21 cellular contexts compared by ENCODE assay signal in genomic region chr3:190173426-190173825, GRCh38. TPM values are rescaled to one million over a fixed set of nuclear protein-coding genes. Genes with fewer than 3 reads are reported as not detected.
DNase-seq lines count a peak whose midpoint lies in the region; ATAC-seq, FAIRE-seq and TF ChIP-seq lines count a peak whose summit lies in the region.
"Had no signal": no experiment of that assay in that cellular context is flagged by ENCODE, and none has a peak within 500 bp of the region (broad histone marks: within the 10 kb centered on the region; RNA-seq: fewer than 3 reads in every experiment).

No MANE protein-coding gene starts in this region.

- H3K9me3 Mint-ChIP-seq in stimulated activated effector memory CD8-positive, alpha-beta T cell treated with anti-CD3 and anti-CD28 coated beads, Interleukin-12 subunit alpha, Interleukin-12 subunit beta, amount 100 ng/mL, for 72 hours, result no peaks in the 10 kb centered on the region
- H3K9me3 Mint-ChIP-seq in stimulated activated naive CD8-positive, alpha-beta T cell treated with anti-CD3 and anti-CD28 coated beads, Interleukin-15, amount 100 ng/mL, for 72 hours, result peaks cover 0 to 5% of the 10 kb centered on the region in 2 donors

- H3K9me3 ChIP-seq in SK-N-SH (no peaks in the 10 kb centered on the region), pancreas (no peaks in the 10 kb centered on the region)

- CTCF ChIA-PET in SK-N-SH (lab: Yijun Ruan, JAX), result no interaction called here

- H3K27ac Mint-ChIP-seq in stimulated activated effector memory CD8-positive, alpha-beta T cell treated with anti-CD3 and anti-CD28 coated beads, Interleukin-12 subunit alpha, Interleukin-12 subunit beta, amount 100 ng/mL, for 72 hours, result no peak overlapping the region
- H3K27ac Mint-ChIP-seq in stimulated activated naive CD8-positive, alpha-beta T cell treated with anti-CD3 and anti-CD28 coated beads, Interleukin-15, amount 100 ng/mL, for 72 hours, result no peak overlapping the region
- H3K27ac Mint-ChIP-seq: CD8-positive, alpha-beta memory T cell; H9 had no signal

- no peak overlapping the region for H3K4me3 Mint-ChIP-seq in stimulated activated effector memory CD8-positive, alpha-beta T cell treated with anti-CD3 and anti-CD28 coated beads, Interleukin-12 subunit alpha, Interleukin-12 subunit beta, amount 100 ng/mL, for 72 hours
- H3K4me3 Mint-ChIP-seq in stimulated activated naive CD8-positive, alpha-beta T cell treated with anti-CD3 and anti-CD28 coated beads, Interleukin-15, amount 100 ng/mL, for 72 hours, result no peak overlapping the region
- H3K4me3 Mint-ChIP-seq: CD8-positive, alpha-beta memory T cell; H9 had no signal

- intact Hi-C loops in pancreas (cut with DNase I), result no loop called here

- H3K4me3 ChIP-seq in AG10803 (ENCODE audit: low read length), result no peak overlapping the region
- no peak overlapping the region for H3K4me3 ChIP-seq in SK-N-SH (ENCODE audit: low read depth in 2 of 2, low read length in 1 of 2)
- H3K4me3 ChIP-seq in fibroblast of mammary gland (ENCODE audit: control insufficient read depth, low read depth, low read length), result no peak overlapping the region
- H3K4me3 ChIP-seq in pancreas, result no peak overlapping the region
- H3K4me3 ChIP-seq: K562 had no signal

- POLR2A ChIA-PET in SK-N-SH (lab: Yijun Ruan, JAX), result no interaction called here

- H3K36me3 ChIP-seq in SK-N-SH (replicated peaks in 1 of 2; ENCODE audit: control insufficient read depth in 1 of 2, insufficient read depth in 2 of 2, low read length in 1 of 2), result no peaks in the 10 kb centered on the region
- H3K36me3 ChIP-seq in pancreas, result no peaks in the 10 kb centered on the region

- DNase-seq in AG10803 (ENCODE audit: low read depth) (peak; percentile 70), SK-N-SH (peak; percentile 14), fibroblast of mammary gland (ENCODE audit: low read depth) (peak; percentile 51), pancreas (no peak), T-helper 2 cell (no peak), GM10266 (ENCODE audit: extremely low spot score) (no peak)
- DNase-seq in stimulated activated effector memory CD8-positive, alpha-beta T cell treated with anti-CD3 and anti-CD28 coated beads, Interleukin-12 subunit alpha, Interleukin-12 subunit beta, amount 100 ng/mL, for 72 hours (ENCODE audit: low spot score in 2 of 2), result no peak
- DNase-seq in stimulated activated naive CD8-positive, alpha-beta T cell treated with anti-CD3 and anti-CD28 coated beads, Interleukin-15, amount 100 ng/mL, for 72 hours, result no peak
- DNase-seq: C1 segment of cervical spinal cord; CD8-positive, alpha-beta memory T cell; H9; NCI-H1105 treated with DMSO at 0.1 percent for 48 hours; NCI-H1694; NCI-H2081 treated with DMSO at 0.1 percent for 48 hours; NCI-H510A; NCI-H774; OCI-M1; Right ventricle myocardium superior had no signal

- TF ChIP-seq CTCF in AG10803 (conservative IDR thresholded peaks at IDR 0.05; ENCODE audit: low read length) (no peak), SK-N-SH (IDR thresholded peaks at IDR 0.05) (no peak), fibroblast of mammary gland (conservative IDR thresholded peaks at IDR 0.05; ENCODE audit: control insufficient read depth, insufficient read depth, low read depth, low read length) (no peak), pancreas (IDR thresholded peaks at IDR 0.05) (no peak), GM10266 (IDR thresholded peaks at IDR 0.05; ENCODE audit: control insufficient read depth, insufficient read depth, low read depth, missing control alignments) (no peak)

- H3K4me2 ChIP-seq in SK-N-SH, result no peak overlapping the region

- ATAC-seq in pancreas, result no peak
- ATAC-seq in stimulated activated effector memory CD8-positive, alpha-beta T cell treated with anti-CD3 and anti-CD28 coated beads, Interleukin-12 subunit alpha, Interleukin-12 subunit beta, amount 100 ng/mL, for 72 hours, result no peak
- ATAC-seq in stimulated activated naive CD8-positive, alpha-beta T cell treated with anti-CD3 and anti-CD28 coated beads, Interleukin-15, amount 100 ng/mL, for 72 hours, result no peak
- ATAC-seq: K562 had no signal

- peak; percentile 65 for FAIRE-seq in pancreas (lab: Jason Lieb, UNC)
- FAIRE-seq: A204.1, D721Med, K562 had no signal

- no peak overlapping the region for H3K9ac ChIP-seq in SK-N-SH

- no peaks in the 10 kb centered on the region; a peak in 1 of 4 replicates for H3K4me1 ChIP-seq in SK-N-SH (ENCODE audit: control insufficient read depth in 1 of 2, insufficient read depth in 2 of 2, low read depth in 1 of 2, low read length in 1 of 2)
- no peaks in the 10 kb centered on the region for H3K4me1 ChIP-seq in pancreas

- no peaks in the 10 kb centered on the region for H4K20me1 ChIP-seq in SK-N-SH (ENCODE audit: insufficient read depth)

- H3K27me3 Mint-ChIP-seq in stimulated activated naive CD8-positive, alpha-beta T cell treated with anti-CD3 and anti-CD28 coated beads, Interleukin-15, amount 100 ng/mL, for 72 hours, result peaks cover 23% of the 10 kb centered on the region

- no peak overlapping the region for H2AFZ ChIP-seq in SK-N-SH (ENCODE audit: low read depth)

- H3K27me3 ChIP-seq in SK-N-SH (ENCODE audit: insufficient read depth), result no peaks in the 10 kb centered on the region; the same call in 1 of the 2 replicates
- H3K27me3 ChIP-seq in pancreas, result no peaks in the 10 kb centered on the region

- WGBS in SK-N-SH (ENCODE audit: low lambda C conversion rate), result 30% methylated on average over 1 of the region's 1 CpG
- WGBS in pancreas, 2 donors, result 56 to 66% methylated on average over 1 of the region's 1 CpG

- H3K9me2 ChIP-seq in SK-N-SH, result no peaks in the 10 kb centered on the region

- no peaks in the 10 kb centered on the region for H3K79me2 ChIP-seq in SK-N-SH (ENCODE audit: insufficient read depth)

- no peak for TF ChIP-seq EP300 in SK-N-SH (IDR thresholded peaks at IDR 0.05; ENCODE audit: borderline replicate concordance in 1 of 2, low read depth in 1 of 2, low read length in 1 of 2)

- no peaks in the 10 kb centered on the region for H3F3A ChIP-seq in SK-N-SH (replicated peaks; ENCODE audit: insufficient read depth)

- peaks cover 8% of the 10 kb centered on the region for H3K4me1 Mint-ChIP-seq in stimulated activated effector memory CD8-positive, alpha-beta T cell treated with anti-CD3 and anti-CD28 coated beads, Interleukin-12 subunit alpha, Interleukin-12 subunit beta, amount 100 ng/mL, for 72 hours
- H3K4me1 Mint-ChIP-seq in stimulated activated naive CD8-positive, alpha-beta T cell treated with anti-CD3 and anti-CD28 coated beads, Interleukin-15, amount 100 ng/mL, for 72 hours, result peaks cover 14% of the 10 kb centered on the region

- H3K27ac ChIP-seq in SK-N-SH (ENCODE audit: low read depth in 2 of 2, low read length in 1 of 2) (peak overlapping the region in 1 of 2 experiments; percentile 62; a peak in 2 of 4 replicates), pancreas (no peak overlapping the region)

- no peak for TF ChIP-seq RAD21 in SK-N-SH (IDR thresholded peaks at IDR 0.05; ENCODE audit: low read length)

- no peaks in the 10 kb centered on the region for H3K36me3 Mint-ChIP-seq in stimulated activated effector memory CD8-positive, alpha-beta T cell treated with anti-CD3 and anti-CD28 coated beads, Interleukin-12 subunit alpha, Interleukin-12 subunit beta, amount 100 ng/mL, for 72 hours
- H3K36me3 Mint-ChIP-seq: CD8-positive, alpha-beta memory T cell had no signal

TF ChIP-seq in SK-N-SH, 30 proteins besides CTCF, POLR2A, EP300 and RAD21 (continues in another document):
- no peak for TF ChIP-seq CHD2 (IDR thresholded peaks at IDR 0.05; ENCODE audit: low read length, partially characterized antibody)
- TF ChIP-seq, protein P1, sequence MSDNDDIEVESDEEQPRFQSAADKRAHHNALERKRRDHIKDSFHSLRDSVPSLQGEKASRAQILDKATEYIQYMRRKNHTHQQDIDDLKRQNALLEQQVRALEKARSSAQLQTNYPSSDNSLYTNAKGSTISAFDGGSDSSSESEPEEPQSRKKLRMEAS (IDR thresholded peaks at IDR 0.05; ENCODE audit: low read depth), result no peak
- no peak for TF ChIP-seq MXI1 (IDR thresholded peaks at IDR 0.05; ENCODE audit: low read depth, low read length)
- no peak for TF ChIP-seq RCOR1 (IDR thresholded peaks at IDR 0.05; ENCODE audit: low read length)
- no peak for TF ChIP-seq FOXJ3 (CRISPR knock-in tag; IDR thresholded peaks at IDR 0.05)
- no peak for TF ChIP-seq SIN3A (IDR thresholded peaks at IDR 0.05; ENCODE audit: borderline replicate concordance, low read depth, low read length)
- TF ChIP-seq SMC3 (IDR thresholded peaks at IDR 0.05; ENCODE audit: low read depth, low read length), result no peak
- no peak for TF ChIP-seq TCF12 (IDR thresholded peaks at IDR 0.05)
- no peak for TF ChIP-seq REST (IDR thresholded peaks at IDR 0.05; ENCODE audit: low read depth, low read length)
- TF ChIP-seq FOXM1 (IDR thresholded peaks at IDR 0.05; ENCODE audit: low read depth), result no peak
- TF ChIP-seq GABPA (IDR thresholded peaks at IDR 0.05; ENCODE audit: low read depth), result no peak
- TF ChIP-seq RFX5 (IDR thresholded peaks at IDR 0.05; ENCODE audit: low read length), result no peak
- TF ChIP-seq RXRA (IDR thresholded peaks at IDR 0.05; ENCODE audit: borderline replicate concordance, low read depth), result no peak

RNA-seq across cellular contexts. Expression of gene P3H2, which starts 52.7 kb away (rescaled TPM):
- polyA plus RNA-seq in SK-N-SH (2012; rRNA removed) (2.8 and 3.3 TPM in 2 replicates), pancreas (1 to 10 TPM; 1.5 to 5.0 TPM)
- 3.9 and 5.2 TPM in 2 replicates for polyA plus RNA-seq in SK-N-SH (2012; cell fraction: cytosol; rRNA removed)
- 1.7 and 3.5 TPM in 2 replicates for polyA plus RNA-seq in SK-N-SH (2012; cell fraction: nucleus; rRNA removed)
- total RNA-seq in pancreas, result 1 to 10 TPM; 1.2 to 5.7 (median 4.4) TPM
- total RNA-seq: CD8-positive, alpha-beta memory T cell had no signal
- polyA plus RNA-seq: CD8-positive, alpha-beta memory T cell had no signal

Comparison
In these comparisons a context has a peak if more than half of its experiments do, and no peak if none do; other contexts are left out.
1. DNase-seq: peak in AG10803 (single experiment), SK-N-SH (single experiment) and fibroblast of mammary gland (single experiment); none in pancreas (0 of 6), stimulated activated effector memory CD8-positive, alpha-beta T cell treated with anti-CD3 and anti-CD28 coated beads, Interleukin-12 subunit alpha, Interleukin-12 subunit beta, amount 100 ng/mL, for 72 hours (0 of 2), stimulated activated naive CD8-positive, alpha-beta T cell treated with anti-CD3 and anti-CD28 coated beads, Interleukin-15, amount 100 ng/mL, for 72 hours (0 of 2), T-helper 2 cell (0 of 5) and GM10266 (single experiment).